ENCODE assay signal across 8 cellular contexts in the genomic region with DNA sequence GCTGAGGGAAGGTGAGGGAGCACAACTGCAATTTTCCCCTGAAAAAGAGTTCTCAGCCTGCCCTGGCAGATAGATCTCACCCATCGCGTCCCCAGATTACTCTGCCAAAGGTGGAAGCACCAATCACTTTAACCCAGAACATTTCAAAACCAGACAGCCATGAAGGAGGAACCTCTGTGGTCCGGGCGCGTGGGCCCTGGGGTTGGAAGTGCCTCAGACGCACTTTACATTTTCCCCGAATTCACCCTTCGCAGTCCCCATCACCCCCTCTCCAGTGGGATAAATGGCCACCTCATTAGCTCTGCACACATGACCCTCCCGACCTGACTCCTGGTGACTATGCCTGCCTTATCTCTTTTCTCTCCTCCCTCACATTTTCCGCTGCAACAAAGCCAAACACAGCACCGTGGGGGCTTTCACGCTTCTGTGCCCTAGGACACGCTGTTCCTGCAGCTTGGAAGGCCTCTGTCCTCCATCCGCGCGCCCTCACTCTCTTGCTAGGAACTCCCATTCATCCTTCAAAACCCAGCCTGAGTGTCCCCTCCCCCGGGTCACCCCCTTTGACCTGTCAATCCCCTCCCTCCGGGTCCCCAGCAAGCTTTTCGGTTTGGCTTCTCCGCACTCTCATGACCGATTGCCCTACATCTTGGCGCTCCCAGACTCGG.
DNase-seq lines count a peak whose midpoint lies in the region; ATAC-seq and TF ChIP-seq lines count a peak whose summit lies in the region.
"Not testable (repeated sequence)": the region's sequence is repeated elsewhere in the genome, so short reads cannot be mapped to it uniquely, and the experiment has no call there.

No MANE protein-coding gene starts in this region.

- H3K27me3 Mint-ChIP-seq in activated naive CD8-positive, alpha-beta T cell treated with anti-CD3 and anti-CD28 coated beads, Interleukin-2, amount 10 ng/mL, durations not matched to agents 7 days and 5 days; osteocyte (ENCODE audit: unreplicated experiment): not testable (repeated sequence)

- H3K36me3 Mint-ChIP-seq in activated naive CD8-positive, alpha-beta T cell treated with anti-CD3 and anti-CD28 coated beads, Interleukin-2, amount 10 ng/mL, durations not matched to agents 7 days and 5 days; osteocyte (ENCODE audit: unreplicated experiment): not testable (repeated sequence)

- H3K79me2 ChIP-seq in SK-N-SH (ENCODE audit: insufficient read depth), result not testable (repeated sequence)

- not testable (repeated sequence) for TF ChIP-seq RAD21 in SK-N-SH (IDR thresholded peaks at IDR 0.05; ENCODE audit: low read length)

- not testable (repeated sequence) for TF ChIP-seq CTCF in C4-2B (conservative IDR thresholded peaks at IDR 0.05); SK-N-SH (IDR thresholded peaks at IDR 0.05); esophagus squamous epithelium (IDR thresholded peaks at IDR 0.05); left lung (IDR thresholded peaks at IDR 0.05); osteocyte (IDR thresholded peaks at IDR 0.05); stomach (IDR thresholded peaks at IDR 0.05)

- H3K27ac Mint-ChIP-seq in activated naive CD8-positive, alpha-beta T cell treated with anti-CD3 and anti-CD28 coated beads, Interleukin-2, amount 10 ng/mL, durations not matched to agents 7 days and 5 days; osteocyte (ENCODE audit: unreplicated experiment): not testable (repeated sequence)

- ATAC-seq in HG02884 (IDR thresholded peaks at IDR 0.05; ENCODE audit: unreplicated experiment) (peak; percentile 28), left lung (peak; percentile 21)
- not testable (repeated sequence) for ATAC-seq in activated naive CD8-positive, alpha-beta T cell treated with anti-CD3 and anti-CD28 coated beads, Interleukin-2, amount 10 ng/mL, durations not matched to agents 7 days and 5 days (ENCODE audit: low read depth)

- intact Hi-C loops in esophagus squamous epithelium (cut with DNase I); left lung (cut with DNase I); stomach (cut with DNase I; ENCODE audit: low total_unique reads): not testable (repeated sequence)

- H3K9me2 ChIP-seq in SK-N-SH, result not testable (repeated sequence)

- not testable (repeated sequence) for TF ChIP-seq EP300 in SK-N-SH (IDR thresholded peaks at IDR 0.05; ENCODE audit: borderline replicate concordance in 1 of 2, low read depth in 1 of 2, low read length in 1 of 2); stomach (IDR thresholded peaks at IDR 0.05)

- H2AFZ ChIP-seq in SK-N-SH (ENCODE audit: low read depth), result not testable (repeated sequence)

- not testable (repeated sequence) for H3K4me1 Mint-ChIP-seq in activated naive CD8-positive, alpha-beta T cell treated with anti-CD3 and anti-CD28 coated beads, Interleukin-2, amount 10 ng/mL, durations not matched to agents 7 days and 5 days; osteocyte (ENCODE audit: unreplicated experiment)

- H3K9me3 Mint-ChIP-seq in activated naive CD8-positive, alpha-beta T cell treated with anti-CD3 and anti-CD28 coated beads, Interleukin-2, amount 10 ng/mL, durations not matched to agents 7 days and 5 days; osteocyte (ENCODE audit: unreplicated experiment): not testable (repeated sequence)

- not testable (repeated sequence) for H4K20me1 ChIP-seq in SK-N-SH (ENCODE audit: insufficient read depth)

- H3K4me2 ChIP-seq in SK-N-SH, result 0 out of 2 replicates have a peak overlapping the region, but pooled peaks have one; percentile 44

- H3K36me3 ChIP-seq in SK-N-SH (replicated peaks in 1 of 2; ENCODE audit: control insufficient read depth in 1 of 2, insufficient read depth in 2 of 2, low read length in 1 of 2); esophagus squamous epithelium; left lung; stomach: not testable (repeated sequence)

- WGBS in SK-N-SH (ENCODE audit: low lambda C conversion rate), result 64% methylated on average over 10 of the region's 23 CpGs
- WGBS in esophagus squamous epithelium, 2 donors, result 24 to 58% methylated on average over 2 to 6 of the region's 23 CpGs
- WGBS in stomach, 5 donors, result 16 to 35% (median 25%) methylated on average over 6 to 7 of the region's 23 CpGs

- CTCF ChIA-PET in SK-N-SH (lab: Yijun Ruan, JAX), result not testable (repeated sequence)

- not testable (repeated sequence) for H3F3A ChIP-seq in SK-N-SH (replicated peaks; ENCODE audit: insufficient read depth)

- peak overlapping the region; percentile 81 for H3K4me3 Mint-ChIP-seq in activated naive CD8-positive, alpha-beta T cell treated with anti-CD3 and anti-CD28 coated beads, Interleukin-2, amount 10 ng/mL, durations not matched to agents 7 days and 5 days
- H3K4me3 Mint-ChIP-seq in osteocyte (ENCODE audit: unreplicated experiment), result peak overlapping the region; percentile 71

- not testable (repeated sequence) for DNase-seq in SK-N-SH; activated naive CD8-positive, alpha-beta T cell treated with anti-CD3 and anti-CD28 coated beads, Interleukin-2, amount 10 ng/mL, durations not matched to agents 7 days and 5 days; esophagus squamous epithelium (lab: John Stamatoyannopoulos, UW); stomach
- DNase-seq in left lung, result peak in 1 of 2 donors; percentile 28
- DNase-seq in osteocyte (ENCODE audit: extremely low spot score, unreplicated experiment), result peak; percentile 40

- not testable (repeated sequence) for TF ChIP-seq POLR2A in esophagus squamous epithelium (IDR thresholded peaks at IDR 0.05); stomach (IDR thresholded peaks at IDR 0.05)

- not testable (repeated sequence) for H3K27me3 ChIP-seq in SK-N-SH (ENCODE audit: insufficient read depth); esophagus squamous epithelium; left lung; stomach

- H3K27ac ChIP-seq in C4-2B, result peak overlapping the region; percentile 37; the same call in 1 of the 2 replicates
- H3K27ac ChIP-seq in SK-N-SH (ENCODE audit: low read depth in 2 of 2, low read length in 1 of 2); esophagus squamous epithelium; left lung; stomach: not testable (repeated sequence)

- not testable (repeated sequence) for H3K9me3 ChIP-seq in SK-N-SH, esophagus squamous epithelium, left lung, stomach

- H3K4me1 ChIP-seq in SK-N-SH (ENCODE audit: control insufficient read depth in 1 of 2, insufficient read depth in 2 of 2, low read depth in 1 of 2, low read length in 1 of 2); esophagus squamous epithelium; left lung; stomach: not testable (repeated sequence)

- POLR2A ChIA-PET in SK-N-SH (lab: Yijun Ruan, JAX); activated naive CD8-positive, alpha-beta T cell treated with anti-CD3 and anti-CD28 coated beads, Interleukin-2, amount 10 ng/mL, durations not matched to agents 7 days and 5 days (lab: Charles Lee): not testable (repeated sequence)

- not testable (repeated sequence) for H3K9ac ChIP-seq in SK-N-SH

- H3K4me3 ChIP-seq in SK-N-SH (ENCODE audit: low read depth in 2 of 2, low read length in 1 of 2) (peak overlapping the region in 1 of 2 experiments; percentile 26; a peak in 2 of 4 replicates), esophagus squamous epithelium (peak overlapping the region in 3 of 4 donors; percentile 36 to 63 (median 45)), left lung (peak overlapping the region in 1 of 2 donors; percentile 45), stomach (peak overlapping the region in 3 of 4 donors; percentile 42 to 52 (median 45))
